ENCODE assay signal across 1 cellular context in the genomic region with DNA sequence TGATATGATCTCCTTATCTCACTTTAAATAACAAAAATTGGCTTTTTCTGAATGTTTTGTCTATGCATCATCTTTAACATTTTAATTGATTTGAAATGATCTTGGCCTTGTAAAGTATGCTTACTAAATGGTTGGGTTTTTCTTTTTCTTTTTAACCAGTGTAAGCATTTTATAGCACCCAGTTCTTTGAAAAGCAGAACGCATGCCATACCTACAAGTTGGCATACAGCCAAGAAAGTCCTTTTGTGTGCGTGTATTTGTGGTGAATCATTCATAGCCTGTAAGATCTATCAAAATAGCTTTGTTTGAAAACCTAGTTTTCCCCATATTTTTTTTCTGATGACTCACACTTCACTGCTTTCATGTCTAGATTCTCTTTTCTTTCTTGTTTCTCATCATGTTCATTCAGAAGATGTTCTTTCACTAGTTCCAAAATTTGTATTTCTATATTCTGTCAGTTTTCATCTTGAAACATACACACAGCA.
TF ChIP-seq lines count a peak whose summit lies in the region.

No MANE protein-coding gene starts in this region.

TF ChIP-seq in HEK293, 187 proteins besides CTCF, POLR2A, EP300 and RAD21 (continued from another document):
- TF ChIP-seq ZNF280C (tag by site-specific recombination; IDR thresholded peaks at IDR 0.05) (no peak), ATF2 (tag by site-specific recombination; IDR thresholded peaks at IDR 0.05; ENCODE audit: low read depth) (no peak), ZNF837 (tag by site-specific recombination; IDR thresholded peaks at IDR 0.05) (no peak), ZNF404 (tag by site-specific recombination; IDR thresholded peaks at IDR 0.05) (no peak), YY1 (tag by site-specific recombination; IDR thresholded peaks at IDR 0.05) (no peak), WT1 (tag by site-specific recombination; IDR thresholded peaks at IDR 0.05) (no peak), ZNF416 (tag by site-specific recombination; IDR thresholded peaks at IDR 0.05) (no peak), ZNF585B (tag by site-specific recombination; IDR thresholded peaks at IDR 0.05) (no peak), ZNF335 (tag by site-specific recombination; conservative IDR thresholded peaks at IDR 0.05) (no peak), ZNF645 (tag by site-specific recombination; IDR thresholded peaks at IDR 0.05) (no peak), TRIM28 (IDR thresholded peaks at IDR 0.05; ENCODE audit: borderline replicate concordance, low read length) (no peak), KLF10 (tag by site-specific recombination; IDR thresholded peaks at IDR 0.05) (peak; percentile 67), YY2 (tag by site-specific recombination; IDR thresholded peaks at IDR 0.05) (no peak), ZNF596 (tag by site-specific recombination; IDR thresholded peaks at IDR 0.05) (no peak), KLF9 (tag by site-specific recombination; IDR thresholded peaks at IDR 0.05; ENCODE audit: low read depth) (no peak), ZNF214 (tag by site-specific recombination; IDR thresholded peaks at IDR 0.05; ENCODE audit: borderline replicate concordance) (peak; percentile 50; the same call in 1 of the 2 replicates), ZNF658 (tag by site-specific recombination; IDR thresholded peaks at IDR 0.05) (no peak), SALL2 (tag by site-specific recombination; IDR thresholded peaks at IDR 0.05; ENCODE audit: borderline replicate concordance) (no peak), ZNF324 (tag by site-specific recombination; IDR thresholded peaks at IDR 0.05) (no peak), KLF8 (tag by site-specific recombination; IDR thresholded peaks at IDR 0.05) (no peak), ZNF223 (tag by site-specific recombination; IDR thresholded peaks at IDR 0.05) (no peak), EGR2 (tag by site-specific recombination; IDR thresholded peaks at IDR 0.05; ENCODE audit: low read depth) (no peak), ZFP37 (tag by site-specific recombination; IDR thresholded peaks at IDR 0.05) (no peak), ZNF544 (tag by site-specific recombination; IDR thresholded peaks at IDR 0.05) (peak; percentile 94), ZNF623 (tag by site-specific recombination; IDR thresholded peaks at IDR 0.05) (no peak), ZXDB (tag by site-specific recombination; IDR thresholded peaks at IDR 0.05) (no peak), GFI1B (tag by site-specific recombination; IDR thresholded peaks at IDR 0.05) (no peak), ZNF16 (tag by site-specific recombination; IDR thresholded peaks at IDR 0.05; ENCODE audit: low read depth) (no peak), ZNF473 (tag by site-specific recombination; IDR thresholded peaks at IDR 0.05) (no peak), ZNF10 (tag by site-specific recombination; IDR thresholded peaks at IDR 0.05) (no peak), TSHZ1 (tag by site-specific recombination; IDR thresholded peaks at IDR 0.05; ENCODE audit: borderline replicate concordance) (no peak), GLI2 (tag by site-specific recombination; IDR thresholded peaks at IDR 0.05; ENCODE audit: borderline replicate concordance, low read depth) (no peak; the same call in 1 of the 2 replicates), ZNF354C (tag by site-specific recombination; IDR thresholded peaks at IDR 0.05; ENCODE audit: borderline replicate concordance, low read depth) (no peak), ZNF138 (tag by site-specific recombination; IDR thresholded peaks at IDR 0.05; ENCODE audit: borderline replicate concordance) (no peak), ZFP3 (tag by site-specific recombination; IDR thresholded peaks at IDR 0.05; ENCODE audit: low read depth) (no peak), ZNF48 (tag by site-specific recombination; IDR thresholded peaks at IDR 0.05) (no peak), ZNF341 (tag by site-specific recombination; IDR thresholded peaks at IDR 0.05; ENCODE audit: low read depth) (no peak), ZNF768 (tag by site-specific recombination; IDR thresholded peaks at IDR 0.05) (no peak), ZNF610 (tag by site-specific recombination; IDR thresholded peaks at IDR 0.05; ENCODE audit: borderline replicate concordance) (no peak), KLF16 (tag by site-specific recombination; IDR thresholded peaks at IDR 0.05) (no peak), ZBTB1 (tag by site-specific recombination; IDR thresholded peaks at IDR 0.05) (no peak), ZNF157 (tag by site-specific recombination; IDR thresholded peaks at IDR 0.05) (no peak), ZNF112 (tag by site-specific recombination; IDR thresholded peaks at IDR 0.05) (no peak), IKZF3 (tag by site-specific recombination; IDR thresholded peaks at IDR 0.05) (0 out of 2 replicates have a peak, but pooled peaks have one; percentile 23), ZNF302 (tag by site-specific recombination; IDR thresholded peaks at IDR 0.05; ENCODE audit: low read depth) (no peak), ZNF449 (tag by site-specific recombination; IDR thresholded peaks at IDR 0.05) (no peak), ZNF366 (tag by site-specific recombination; conservative IDR thresholded peaks at IDR 0.05) (peak; percentile 65), ZFP69B (tag by site-specific recombination; IDR thresholded peaks at IDR 0.05) (no peak), ZNF626 (tag by site-specific recombination; IDR thresholded peaks at IDR 0.05) (0 out of 2 replicates have a peak, but pooled peaks have one; percentile 39), ZFHX2 (tag by site-specific recombination; conservative IDR thresholded peaks at IDR 0.05) (no peak), ZNF266 (tag by site-specific recombination; IDR thresholded peaks at IDR 0.05; ENCODE audit: low read depth) (no peak), ZNF24 (tag by site-specific recombination; IDR thresholded peaks at IDR 0.05) (no peak), ZNF776 (tag by site-specific recombination; IDR thresholded peaks at IDR 0.05; ENCODE audit: borderline replicate concordance) (no peak), ZNF114 (tag by site-specific recombination; IDR thresholded peaks at IDR 0.05) (no peak), ZNF169 (tag by site-specific recombination; IDR thresholded peaks at IDR 0.05) (no peak)
- TF ChIP-seq, protein P1, sequence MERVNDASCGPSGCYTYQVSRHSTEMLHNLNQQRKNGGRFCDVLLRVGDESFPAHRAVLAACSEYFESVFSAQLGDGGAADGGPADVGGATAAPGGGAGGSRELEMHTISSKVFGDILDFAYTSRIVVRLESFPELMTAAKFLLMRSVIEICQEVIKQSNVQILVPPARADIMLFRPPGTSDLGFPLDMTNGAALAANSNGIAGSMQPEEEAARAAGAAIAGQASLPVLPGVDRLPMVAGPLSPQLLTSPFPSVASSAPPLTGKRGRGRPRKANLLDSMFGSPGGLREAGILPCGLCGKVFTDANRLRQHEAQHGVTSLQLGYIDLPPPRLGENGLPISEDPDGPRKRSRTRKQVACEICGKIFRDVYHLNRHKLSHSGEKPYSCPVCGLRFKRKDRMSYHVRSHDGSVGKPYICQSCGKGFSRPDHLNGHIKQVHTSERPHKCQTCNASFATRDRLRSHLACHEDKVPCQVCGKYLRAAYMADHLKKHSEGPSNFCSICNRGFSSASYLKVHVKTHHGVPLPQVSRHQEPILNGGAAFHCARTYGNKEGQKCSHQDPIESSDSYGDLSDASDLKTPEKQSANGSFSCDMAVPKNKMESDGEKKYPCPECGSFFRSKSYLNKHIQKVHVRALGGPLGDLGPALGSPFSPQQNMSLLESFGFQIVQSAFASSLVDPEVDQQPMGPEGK (tag by site-specific recombination; IDR thresholded peaks at IDR 0.05), result no peak
- TF ChIP-seq, protein P2, sequence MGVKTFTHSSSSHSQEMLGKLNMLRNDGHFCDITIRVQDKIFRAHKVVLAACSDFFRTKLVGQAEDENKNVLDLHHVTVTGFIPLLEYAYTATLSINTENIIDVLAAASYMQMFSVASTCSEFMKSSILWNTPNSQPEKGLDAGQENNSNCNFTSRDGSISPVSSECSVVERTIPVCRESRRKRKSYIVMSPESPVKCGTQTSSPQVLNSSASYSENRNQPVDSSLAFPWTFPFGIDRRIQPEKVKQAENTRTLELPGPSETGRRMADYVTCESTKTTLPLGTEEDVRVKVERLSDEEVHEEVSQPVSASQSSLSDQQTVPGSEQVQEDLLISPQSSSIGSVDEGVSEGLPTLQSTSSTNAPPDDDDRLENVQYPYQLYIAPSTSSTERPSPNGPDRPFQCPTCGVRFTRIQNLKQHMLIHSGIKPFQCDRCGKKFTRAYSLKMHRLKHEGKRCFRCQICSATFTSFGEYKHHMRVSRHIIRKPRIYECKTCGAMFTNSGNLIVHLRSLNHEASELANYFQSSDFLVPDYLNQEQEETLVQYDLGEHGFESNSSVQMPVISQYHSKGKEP (tag by site-specific recombination; IDR thresholded peaks at IDR 0.05), result peak; percentile 74; the same call in 1 of the 2 replicates
- TF ChIP-seq, protein P3, sequence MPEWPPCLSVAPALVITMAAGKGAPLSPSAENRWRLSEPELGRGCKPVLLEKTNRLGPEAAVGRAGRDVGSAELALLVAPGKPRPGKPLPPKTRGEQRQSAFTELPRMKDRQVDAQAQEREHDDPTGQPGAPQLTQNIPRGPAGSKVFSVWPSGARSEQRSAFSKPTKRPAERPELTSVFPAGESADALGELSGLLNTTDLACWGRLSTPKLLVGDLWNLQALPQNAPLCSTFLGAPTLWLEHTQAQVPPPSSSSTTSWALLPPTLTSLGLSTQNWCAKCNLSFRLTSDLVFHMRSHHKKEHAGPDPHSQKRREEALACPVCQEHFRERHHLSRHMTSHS (tag by site-specific recombination; IDR thresholded peaks at IDR 0.05), result no peak
